ENCODE assay signal across 8 cellular contexts in the genomic region with DNA sequence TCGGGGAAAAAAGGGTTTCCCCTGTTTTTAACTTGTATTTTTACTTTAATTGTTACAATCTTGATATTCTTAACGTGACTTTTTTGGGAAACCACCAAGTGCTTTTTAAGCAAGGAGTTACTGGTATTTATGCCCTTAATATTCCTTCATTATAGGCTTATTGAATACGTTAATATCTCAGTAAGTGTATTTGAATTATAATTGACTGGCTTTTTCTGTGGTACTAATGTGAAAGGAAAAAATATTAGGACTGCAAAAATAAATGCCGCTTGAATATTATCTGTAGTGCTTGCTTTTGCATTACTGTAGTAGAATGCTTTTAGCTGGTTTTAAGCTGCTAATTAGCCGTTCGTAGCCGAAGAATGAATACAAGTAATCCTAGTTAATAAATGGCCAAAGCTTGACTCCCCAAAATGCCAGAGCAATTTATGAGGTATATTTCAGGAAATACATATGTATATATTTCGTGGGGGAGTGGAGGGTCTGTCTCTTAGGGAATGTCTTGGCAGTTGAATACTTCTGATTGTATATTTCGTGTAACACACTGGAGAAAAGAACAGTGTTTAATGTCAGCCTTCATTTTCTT. TPM values are rescaled to one million over a fixed set of nuclear protein-coding genes. Genes with fewer than 3 reads are reported as not detected.
A peak's percentile ranks its signal among the peaks of the same experiment; 100 is the strongest.
DNase-seq lines count a peak whose midpoint lies in the region; ATAC-seq lines count a peak whose summit lies in the region.

No MANE protein-coding gene starts in this region.

- DNase-seq in activated T-cell treated with anti-CD3 and anti-CD28 coated beads, Interleukin-2, amount 50 U/mL, for 4 hours: no peak
- no peak for DNase-seq in activated T-cell treated with anti-CD3 and anti-CD28 coated beads for 4 hours
- no peak for DNase-seq in activated naive CD8-positive, alpha-beta T cell treated with anti-CD3 and anti-CD28 coated beads for 36 hours
- DNase-seq in kidney glomerular epithelial cell (lab: John Stamatoyannopoulos, UW): peak; percentile 30
- no peak for DNase-seq in central memory CD4-positive, alpha-beta T cell
- DNase-seq in occipital lobe (lab: John Stamatoyannopoulos, UW): no peak

- H3K4me1 Mint-ChIP-seq in activated T-cell treated with anti-CD3 and anti-CD28 coated beads, Interleukin-2, amount 50 U/mL, for 4 hours (ENCODE audit: low read depth): peaks cover 64% of the 10 kb centered on the region
- H3K4me1 Mint-ChIP-seq in activated naive CD8-positive, alpha-beta T cell treated with anti-CD3 and anti-CD28 coated beads for 36 hours: peaks cover 55% of the 10 kb centered on the region

- H3K4me1 ChIP-seq in thymus (ENCODE audit: control insufficient read depth, insufficient read depth, low read length): peaks cover 25% of the 10 kb centered on the region

- no peak for ATAC-seq in activated T-cell treated with anti-CD3 and anti-CD28 coated beads, Interleukin-2, amount 50 U/mL, for 4 hours
- ATAC-seq in HG03196 (IDR thresholded peaks at IDR 0.05; ENCODE audit: unreplicated experiment): no peak

- H3K27me3 Mint-ChIP-seq in activated T-cell treated with anti-CD3 and anti-CD28 coated beads, Interleukin-2, amount 50 U/mL, for 4 hours (ENCODE audit: low read depth): no peaks in the 10 kb centered on the region
- no peaks in the 10 kb centered on the region for H3K27me3 Mint-ChIP-seq in activated naive CD8-positive, alpha-beta T cell treated with anti-CD3 and anti-CD28 coated beads for 36 hours

- peak overlapping the region; percentile 96 for H3K27ac ChIP-seq in thymus (ENCODE audit: low read depth)

- 2% methylated on average over 9 of the region's 9 CpGs for WGBS in thymus

- peak overlapping the region; percentile 91 for H3K4me3 Mint-ChIP-seq in activated T-cell treated with anti-CD3 and anti-CD28 coated beads, Interleukin-2, amount 50 U/mL, for 4 hours
- H3K4me3 Mint-ChIP-seq in activated naive CD8-positive, alpha-beta T cell treated with anti-CD3 and anti-CD28 coated beads for 36 hours: peak overlapping the region; percentile 94

- no peaks in the 10 kb centered on the region for H3K27me3 ChIP-seq in thymus (ENCODE audit: control insufficient read depth, insufficient read depth)

- H3K9me3 Mint-ChIP-seq in activated T-cell treated with anti-CD3 and anti-CD28 coated beads, Interleukin-2, amount 50 U/mL, for 4 hours: no peaks in the 10 kb centered on the region
- no peaks in the 10 kb centered on the region for H3K9me3 Mint-ChIP-seq in activated naive CD8-positive, alpha-beta T cell treated with anti-CD3 and anti-CD28 coated beads for 36 hours

- H3K36me3 Mint-ChIP-seq in activated T-cell treated with anti-CD3 and anti-CD28 coated beads, Interleukin-2, amount 50 U/mL, for 4 hours (ENCODE audit: insufficient read depth): peaks cover 1% of the 10 kb centered on the region
- H3K36me3 Mint-ChIP-seq in activated naive CD8-positive, alpha-beta T cell treated with anti-CD3 and anti-CD28 coated beads for 36 hours: peaks cover 22% of the 10 kb centered on the region

- H3K9me3 ChIP-seq in thymus (ENCODE audit: control insufficient read depth): no peaks in the 10 kb centered on the region

- H3K36me3 ChIP-seq in thymus (ENCODE audit: control insufficient read depth, insufficient read depth): no peaks in the 10 kb centered on the region

- peak overlapping the region; percentile 92 for H3K4me3 ChIP-seq in thymus (ENCODE audit: low read length)

- peak overlapping the region; percentile 95 for H3K27ac Mint-ChIP-seq in activated naive CD8-positive, alpha-beta T cell treated with anti-CD3 and anti-CD28 coated beads for 36 hours

RNA-seq across cellular contexts. Expression of gene PDCD4, which starts 1.3 kb away (rescaled TPM):
- 10 to 100 TPM; 36.5 to 55.1 (median 41.3) TPM for total RNA-seq in activated T-cell treated with anti-CD3 and anti-CD28 coated beads, Interleukin-2, amount 50 U/mL, for 4 hours
- 100 to 1,000 TPM; 125 TPM for total RNA-seq in activated naive CD8-positive, alpha-beta T cell treated with anti-CD3 and anti-CD28 coated beads for 36 hours
- 260 TPM for polyA plus RNA-seq in thymus
- 61.1 TPM for total RNA-seq in occipital lobe

RNA-seq across cellular contexts. Expression of gene BBIP1, which starts 45.9 kb away (rescaled TPM):
- 10 to 100 TPM; 23.7 to 25.6 (median 24.7) TPM for total RNA-seq in activated T-cell treated with anti-CD3 and anti-CD28 coated beads, Interleukin-2, amount 50 U/mL, for 4 hours
- 10 to 100 TPM; 35.6 to 37.1 TPM for total RNA-seq in activated naive CD8-positive, alpha-beta T cell treated with anti-CD3 and anti-CD28 coated beads for 36 hours
- 43.4 TPM for polyA plus RNA-seq in thymus
- total RNA-seq in occipital lobe: 78.1 TPM

RNA-seq across cellular contexts. Expression of gene SHOC2, which starts 46.3 kb away (rescaled TPM):
- 10 to 100 TPM; 33.0 to 43.3 (median 41.8) TPM for total RNA-seq in activated T-cell treated with anti-CD3 and anti-CD28 coated beads, Interleukin-2, amount 50 U/mL, for 4 hours
- 10 to 100 TPM; 45.1 to 46.1 TPM for total RNA-seq in activated naive CD8-positive, alpha-beta T cell treated with anti-CD3 and anti-CD28 coated beads for 36 hours
- 31.0 TPM for polyA plus RNA-seq in thymus
- total RNA-seq in occipital lobe: 187 TPM
